In the genomic region with DNA sequence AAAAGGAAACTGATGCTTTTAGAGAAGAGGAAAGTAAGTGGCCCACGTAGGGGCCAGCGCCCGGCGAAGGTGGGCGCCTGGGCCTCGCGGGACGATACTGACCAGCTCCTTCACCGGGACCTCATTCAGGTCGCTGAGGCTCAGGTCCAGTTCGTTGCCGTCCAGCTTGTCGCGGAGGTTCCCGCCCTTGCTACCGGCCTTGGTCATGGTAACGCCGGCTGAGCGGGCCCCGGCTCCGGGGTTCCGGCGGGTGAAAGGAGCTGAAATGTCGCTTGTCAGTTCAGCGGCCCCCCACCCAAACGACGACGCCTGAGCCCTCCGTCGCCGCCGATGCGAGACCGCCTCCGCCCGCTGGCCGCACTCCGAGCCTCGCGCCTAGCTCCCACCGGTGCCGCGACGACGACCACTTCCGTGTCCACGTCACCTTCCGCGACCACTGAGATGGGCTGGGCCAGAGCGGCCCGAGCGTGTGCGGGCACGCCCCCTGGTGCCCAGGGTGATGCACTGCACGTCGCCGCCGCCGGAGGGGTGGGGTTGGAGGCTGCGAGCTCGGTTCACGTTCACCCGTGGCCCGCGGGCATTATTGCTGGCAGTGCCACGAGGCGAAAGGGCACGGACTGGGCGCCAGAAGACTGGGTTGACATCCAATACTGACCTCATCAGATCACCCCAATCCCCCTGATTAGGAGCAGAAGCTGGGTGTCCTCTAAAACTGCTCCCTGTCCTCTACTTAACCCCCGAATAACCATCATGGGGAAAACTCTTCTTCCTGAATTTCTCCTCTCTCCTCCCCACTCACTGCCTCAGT, we compare ENCODE assay signal across 1 cellular context.
A peak's percentile ranks its signal among the peaks of the same experiment; 100 is the strongest.
TF ChIP-seq lines count a peak whose summit lies in the region.

Gene LRRC59, minus strand, starts transcription at position 413 of the 808 bp plus-strand sequence. Its CDS starts 206 bp downstream, at position 207.

TF ChIP-seq in HepG2, 621 proteins besides CTCF, POLR2A, EP300 and RAD21 (continued from another document and continues in another):
- TF ChIP-seq ZNF142 (CRISPR knock-in tag; IDR thresholded peaks at IDR 0.05) (no peak; the same call in none of the 2 replicates), NCOA2 (CRISPR knock-in tag; IDR thresholded peaks at IDR 0.05) (peak; percentile 77; the same call in 1 of the 2 replicates), FOXK2 (IDR thresholded peaks at IDR 0.05) (no peak), ZNF670 (CRISPR knock-in tag; IDR thresholded peaks at IDR 0.05; ENCODE audit: borderline replicate concordance) (peak; percentile 95), SMYD3 (CRISPR knock-in tag; IDR thresholded peaks at IDR 0.05) (peak; percentile 83; the same call in 1 of the 2 replicates), ZNF256 (CRISPR knock-in tag; conservative IDR thresholded peaks at IDR 0.05) (peak; percentile 36; the same call in 1 of the 2 replicates), ZNF234 (CRISPR knock-in tag; conservative IDR thresholded peaks at IDR 0.05) (peak; percentile 89; the same call in 1 of the 2 replicates), TCF12 (IDR thresholded peaks at IDR 0.05) (no peak), TCF12 (CRISPR knock-in tag; IDR thresholded peaks at IDR 0.05) (peak; percentile 86), ZNF382 (CRISPR knock-in tag; IDR thresholded peaks at IDR 0.05; ENCODE audit: borderline replicate concordance) (no peak), ZNF136 (CRISPR knock-in tag; IDR thresholded peaks at IDR 0.05; ENCODE audit: low read depth) (peak; percentile 94; the same call in 1 of the 2 replicates), FOXK1 (CRISPR knock-in tag; IDR thresholded peaks at IDR 0.05; ENCODE audit: borderline replicate concordance, low read depth) (peak; percentile 99), ZNF790 (CRISPR knock-in tag; IDR thresholded peaks at IDR 0.05; ENCODE audit: borderline replicate concordance) (peak; percentile 95), ZSCAN30 (CRISPR knock-in tag; IDR thresholded peaks at IDR 0.05) (no peak), SNAPC2 (CRISPR knock-in tag; IDR thresholded peaks at IDR 0.05) (peak; percentile 93), ZNF138 (CRISPR knock-in tag; IDR thresholded peaks at IDR 0.05; ENCODE audit: low read depth) (peak; percentile 98), ATF1 (CRISPR knock-in tag; IDR thresholded peaks at IDR 0.05) (peak; percentile 94), NFKB2 (CRISPR knock-in tag; IDR thresholded peaks at IDR 0.05; ENCODE audit: borderline replicate concordance) (peak; percentile 96; the same call in 1 of the 2 replicates), ZFY (CRISPR knock-in tag; IDR thresholded peaks at IDR 0.05) (peak; percentile 97), KMT2B (CRISPR knock-in tag; IDR thresholded peaks at IDR 0.05) (peak; percentile 99), ZNF530 (CRISPR knock-in tag; IDR thresholded peaks at IDR 0.05; ENCODE audit: low read depth) (no peak), EEA1 (CRISPR knock-in tag; IDR thresholded peaks at IDR 0.05; ENCODE audit: borderline replicate concordance) (peak; percentile 81; the same call in 1 of the 2 replicates), ZNF512B (CRISPR knock-in tag; IDR thresholded peaks at IDR 0.05; ENCODE audit: borderline replicate concordance) (peak; percentile 100; the same call in 1 of the 2 replicates), ZNF496 (CRISPR knock-in tag; IDR thresholded peaks at IDR 0.05; ENCODE audit: insufficient replicate concordance) (no peak), NFE2L1 (CRISPR knock-in tag; IDR thresholded peaks at IDR 0.05; ENCODE audit: borderline replicate concordance) (peak; percentile 82; the same call in 1 of the 2 replicates), HMGXB4 (CRISPR knock-in tag; IDR thresholded peaks at IDR 0.05; ENCODE audit: borderline replicate concordance in 1 of 2, low read depth in 1 of 2) (peak; percentile 100), TFAP4 (IDR thresholded peaks at IDR 0.05; ENCODE audit: borderline replicate concordance, low read depth) (peak; percentile 70; the same call in 1 of the 2 replicates), KLF15 (CRISPR knock-in tag; IDR thresholded peaks at IDR 0.05; ENCODE audit: borderline replicate concordance) (peak; percentile 75), MAFG (CRISPR knock-in tag; IDR thresholded peaks at IDR 0.05) (0 out of 2 replicates have a peak, but pooled peaks have one; percentile 62), REPIN1 (CRISPR knock-in tag; IDR thresholded peaks at IDR 0.05; ENCODE audit: borderline replicate concordance, low read depth) (peak; percentile 100), ZBTB1 (CRISPR knock-in tag; IDR thresholded peaks at IDR 0.05; ENCODE audit: borderline replicate concordance) (no peak), ZC3H13 (CRISPR knock-in tag; IDR thresholded peaks at IDR 0.05) (peak; percentile 96), NBN (conservative IDR thresholded peaks at IDR 0.05) (no peak), SP2 (CRISPR knock-in tag; IDR thresholded peaks at IDR 0.05) (peak; percentile 77)
- TF ChIP-seq, protein P1, sequence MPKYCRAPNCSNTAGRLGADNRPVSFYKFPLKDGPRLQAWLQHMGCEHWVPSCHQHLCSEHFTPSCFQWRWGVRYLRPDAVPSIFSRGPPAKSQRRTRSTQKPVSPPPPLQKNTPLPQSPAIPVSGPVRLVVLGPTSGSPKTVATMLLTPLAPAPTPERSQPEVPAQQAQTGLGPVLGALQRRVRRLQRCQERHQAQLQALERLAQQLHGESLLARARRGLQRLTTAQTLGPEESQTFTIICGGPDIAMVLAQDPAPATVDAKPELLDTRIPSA (CRISPR knock-in tag; IDR thresholded peaks at IDR 0.05; ENCODE audit: borderline replicate concordance) = peak; percentile 98
- TF ChIP-seq, protein P2, sequence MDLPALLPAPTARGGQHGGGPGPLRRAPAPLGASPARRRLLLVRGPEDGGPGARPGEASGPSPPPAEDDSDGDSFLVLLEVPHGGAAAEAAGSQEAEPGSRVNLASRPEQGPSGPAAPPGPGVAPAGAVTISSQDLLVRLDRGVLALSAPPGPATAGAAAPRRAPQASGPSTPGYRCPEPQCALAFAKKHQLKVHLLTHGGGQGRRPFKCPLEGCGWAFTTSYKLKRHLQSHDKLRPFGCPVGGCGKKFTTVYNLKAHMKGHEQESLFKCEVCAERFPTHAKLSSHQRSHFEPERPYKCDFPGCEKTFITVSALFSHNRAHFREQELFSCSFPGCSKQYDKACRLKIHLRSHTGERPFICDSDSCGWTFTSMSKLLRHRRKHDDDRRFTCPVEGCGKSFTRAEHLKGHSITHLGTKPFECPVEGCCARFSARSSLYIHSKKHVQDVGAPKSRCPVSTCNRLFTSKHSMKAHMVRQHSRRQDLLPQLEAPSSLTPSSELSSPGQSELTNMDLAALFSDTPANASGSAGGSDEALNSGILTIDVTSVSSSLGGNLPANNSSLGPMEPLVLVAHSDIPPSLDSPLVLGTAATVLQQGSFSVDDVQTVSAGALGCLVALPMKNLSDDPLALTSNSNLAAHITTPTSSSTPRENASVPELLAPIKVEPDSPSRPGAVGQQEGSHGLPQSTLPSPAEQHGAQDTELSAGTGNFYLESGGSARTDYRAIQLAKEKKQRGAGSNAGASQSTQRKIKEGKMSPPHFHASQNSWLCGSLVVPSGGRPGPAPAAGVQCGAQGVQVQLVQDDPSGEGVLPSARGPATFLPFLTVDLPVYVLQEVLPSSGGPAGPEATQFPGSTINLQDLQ (CRISPR knock-in tag; IDR thresholded peaks at IDR 0.05) = peak; percentile 95
- TF ChIP-seq, protein P3, sequence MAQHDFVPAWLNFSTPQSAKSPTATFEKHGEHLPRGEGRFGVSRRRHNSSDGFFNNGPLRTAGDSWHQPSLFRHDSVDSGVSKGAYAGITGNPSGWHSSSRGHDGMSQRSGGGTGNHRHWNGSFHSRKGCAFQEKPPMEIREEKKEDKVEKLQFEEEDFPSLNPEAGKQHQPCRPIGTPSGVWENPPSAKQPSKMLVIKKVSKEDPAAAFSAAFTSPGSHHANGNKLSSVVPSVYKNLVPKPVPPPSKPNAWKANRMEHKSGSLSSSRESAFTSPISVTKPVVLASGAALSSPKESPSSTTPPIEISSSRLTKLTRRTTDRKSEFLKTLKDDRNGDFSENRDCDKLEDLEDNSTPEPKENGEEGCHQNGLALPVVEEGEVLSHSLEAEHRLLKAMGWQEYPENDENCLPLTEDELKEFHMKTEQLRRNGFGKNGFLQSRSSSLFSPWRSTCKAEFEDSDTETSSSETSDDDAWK (CRISPR knock-in tag; IDR thresholded peaks at IDR 0.05) = no peak
- TF ChIP-seq, protein P4, sequence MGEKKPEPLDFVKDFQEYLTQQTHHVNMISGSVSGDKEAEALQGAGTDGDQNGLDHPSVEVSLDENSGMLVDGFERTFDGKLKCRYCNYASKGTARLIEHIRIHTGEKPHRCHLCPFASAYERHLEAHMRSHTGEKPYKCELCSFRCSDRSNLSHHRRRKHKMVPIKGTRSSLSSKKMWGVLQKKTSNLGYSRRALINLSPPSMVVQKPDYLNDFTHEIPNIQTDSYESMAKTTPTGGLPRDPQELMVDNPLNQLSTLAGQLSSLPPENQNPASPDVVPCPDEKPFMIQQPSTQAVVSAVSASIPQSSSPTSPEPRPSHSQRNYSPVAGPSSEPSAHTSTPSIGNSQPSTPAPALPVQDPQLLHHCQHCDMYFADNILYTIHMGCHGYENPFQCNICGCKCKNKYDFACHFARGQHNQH (CRISPR knock-in tag; IDR thresholded peaks at IDR 0.05) = peak; percentile 97
